Comparison of ENCODE assay signal across 7 cellular contexts in the genomic region with DNA sequence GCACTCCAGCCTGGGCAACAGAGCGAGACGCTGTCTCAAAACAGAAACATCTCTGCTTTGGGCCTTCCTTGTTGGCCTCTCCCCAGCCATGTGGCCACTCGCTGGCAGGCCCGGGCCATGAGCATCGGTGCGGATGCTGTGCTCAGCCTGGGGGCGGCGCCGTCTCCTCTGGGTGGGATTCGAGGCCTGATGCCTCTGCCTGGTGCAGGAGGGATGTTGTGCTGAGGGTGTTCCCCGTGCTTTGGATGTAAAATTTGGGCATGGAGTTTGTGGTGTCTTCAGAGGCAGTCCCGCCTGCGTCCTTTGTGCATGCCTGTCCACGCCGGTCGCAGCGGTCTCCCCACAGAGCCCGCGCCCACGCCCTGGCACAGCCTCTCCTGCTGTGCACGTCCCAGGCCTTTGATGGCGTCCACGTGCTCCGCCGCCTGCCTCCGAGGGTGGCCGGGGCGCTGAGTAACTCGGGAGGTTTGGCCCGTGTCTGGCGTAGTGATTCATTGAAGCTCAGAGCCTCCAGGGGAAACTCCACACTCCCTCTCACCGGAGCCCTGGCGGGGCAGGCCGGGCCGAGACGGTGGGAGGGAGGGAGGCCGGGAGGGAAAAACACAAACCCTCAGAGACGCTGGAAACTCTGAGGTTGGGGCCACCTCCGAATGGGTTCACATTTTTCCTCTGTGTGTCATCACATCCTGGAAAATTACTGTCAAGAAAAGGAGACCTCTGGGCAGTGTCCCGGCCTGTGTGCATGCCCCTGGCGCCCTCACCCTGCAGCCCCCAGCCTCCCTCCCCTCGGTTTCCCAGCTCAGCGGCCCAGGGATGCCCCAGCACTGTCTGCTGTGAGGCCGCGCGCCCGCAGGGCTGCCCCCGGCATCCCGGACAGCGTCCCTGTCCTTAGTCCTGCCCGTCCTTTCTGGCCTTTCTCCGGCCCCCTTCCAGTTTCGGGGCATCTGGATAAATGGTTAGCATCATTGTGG. TPM values are rescaled to one million over a fixed set of nuclear protein-coding genes. Genes with fewer than 3 reads are reported as not detected.
DNase-seq lines count a peak whose midpoint lies in the region; ATAC-seq and TF ChIP-seq lines count a peak whose summit lies in the region.
"Had no signal": no experiment of that assay in that cellular context is flagged by ENCODE, and none has a peak within 500 bp of the region (broad histone marks: within the 10 kb centered on the region; RNA-seq: fewer than 3 reads in every experiment).

No MANE protein-coding gene starts in this region.

- POLR2A ChIA-PET in IMR-90 (lab: Charles Lee; ENCODE audit: unreplicated experiment), result no interaction called here

- peak overlapping the region; percentile 47; the same call in 1 of the 2 replicates for H3K56ac ChIP-seq in IMR-90 (ENCODE audit: extremely low read depth, insufficient read depth, low read length)

- peak overlapping the region; percentile 97 for H3K4ac ChIP-seq in IMR-90 (ENCODE audit: low read depth, low read length)

- 39% methylated on average over 18 of the region's 53 CpGs; no CpG with 5 or more reads in 1 of the 2 experiments for WGBS in IMR-90 (ENCODE audit: extremely low coverage in 2 of 2, insufficient read length in 1 of 2), 2 experiments

- ATAC-seq in IMR-90 (ENCODE audit: low read depth) (peak; percentile 96), GM21447 (IDR thresholded peaks at IDR 0.05; ENCODE audit: unreplicated experiment) (no peak)

- H2BK15ac ChIP-seq in IMR-90 (ENCODE audit: low read depth, low read length), result peak overlapping the region; percentile 100

- peak overlapping the region; percentile 99 for H2AK5ac ChIP-seq in IMR-90 (ENCODE audit: low read depth, low read length)

- peak overlapping the region; percentile 91 to 97 for H4K8ac ChIP-seq in IMR-90 (ENCODE audit: low read depth in 2 of 2, low read length in 2 of 2)

- H3K9me1 ChIP-seq in IMR-90 (ENCODE audit: insufficient read depth, low read length), result peaks cover 18% of the 10 kb centered on the region

- peaks cover 11 to 36% of the 10 kb centered on the region in 2 experiments; a peak in 3 of 4 replicates for H3K79me1 ChIP-seq in IMR-90 (ENCODE audit: low read depth in 1 of 2, low read length in 2 of 2)

- H3K27ac ChIP-seq in IMR-90 (ENCODE audit: insufficient read depth, low read length) (peak overlapping the region; percentile 85), skeletal muscle tissue (ENCODE audit: low read depth, low read length) (no peak overlapping the region)
- H3K27ac ChIP-seq: KMS-11 had no signal

- peak overlapping the region; percentile 95 for H2BK5ac ChIP-seq in IMR-90 (ENCODE audit: low read depth, low read length, poor library complexity, severe bottlenecking)

- peak overlapping the region; percentile 4; the same call in 1 of the 2 replicates for H3K18ac ChIP-seq in IMR-90 (ENCODE audit: low read depth, low read length)

- H3K4me1 ChIP-seq in IMR-90 (ENCODE audit: control insufficient read depth, insufficient read depth, low read length), result peaks cover 27% of the 10 kb centered on the region
- H3K4me1 ChIP-seq in skeletal muscle tissue (ENCODE audit: control insufficient read depth in 3 of 3, insufficient read depth in 3 of 3, low read length in 3 of 3), result peaks cover 44 to 57% (median 52%) of the 10 kb centered on the region in 3 donors

- CTCF ChIA-PET in IMR-90 (lab: Yijun Ruan, JAX), result interaction anchor here (0.7 to 1.0 kb wide), 4 partner anchors 16 to 325 kb away, joined by 3 to 5 read pairs (median 3); no protein-coding TSS in a partner anchor

- peak overlapping the region; percentile 97 for H2BK20ac ChIP-seq in IMR-90 (ENCODE audit: low read depth, low read length)

- peak overlapping the region; percentile 53; the same call in 1 of the 2 replicates for H3K9ac ChIP-seq in IMR-90 (ENCODE audit: low read depth, low read length)
- H3K9ac ChIP-seq in skeletal muscle tissue (ENCODE audit: low read depth in 1 of 3, low read length in 3 of 3), result peak overlapping the region in 2 of 3 donors; percentile 20 to 62
- H3K9ac ChIP-seq: KMS-11 had no signal

- H3K9me3 ChIP-seq in IMR-90 (ENCODE audit: control insufficient read depth, insufficient read depth, low read length) (no peaks in the 10 kb centered on the region), skeletal muscle tissue (ENCODE audit: control insufficient read depth in 3 of 3, low read length in 3 of 3) (no peaks in the 10 kb centered on the region)

- peak overlapping the region; percentile 93 for H3K23ac ChIP-seq in IMR-90 (ENCODE audit: low read depth, low read length)

- H3K27me3 ChIP-seq in IMR-90 (ENCODE audit: control insufficient read depth, insufficient read depth, low read length), result no peaks in the 10 kb centered on the region
- H3K27me3 ChIP-seq in skeletal muscle tissue (ENCODE audit: control insufficient read depth in 3 of 3, insufficient read depth in 3 of 3, low read length in 3 of 3), result no peaks in the 10 kb centered on the region

- DNase-seq in IMR-90 (peak; percentile 95), epithelial cell of esophagus (ENCODE audit: low read depth) (peak; percentile 96), GM10266 (ENCODE audit: extremely low spot score) (no peak), NK-92 (lab: John Stamatoyannopoulos, UW; ENCODE audit: unreplicated experiment) (no peak)

- TF ChIP-seq CTCF in IMR-90 (conservative IDR thresholded peaks at IDR 0.05; ENCODE audit: low read depth, low read length), result no peak
- no peak for TF ChIP-seq CTCF in epithelial cell of esophagus (IDR thresholded peaks at IDR 0.05; ENCODE audit: insufficient read depth, low read depth, low read length, missing control alignments)
- TF ChIP-seq CTCF in GM10266 (IDR thresholded peaks at IDR 0.05; ENCODE audit: control insufficient read depth, insufficient read depth, low read depth, missing control alignments), result no peak

- intact Hi-C loops in IMR-90 (cut with micrococcal nuclease), result no loop called here

- H3K4me3 ChIP-seq in IMR-90 (ENCODE audit: insufficient read depth, low read depth, low read length), result no peak overlapping the region
- no peak overlapping the region for H3K4me3 ChIP-seq in epithelial cell of esophagus (ENCODE audit: low read length)
- peak overlapping the region in 1 of 3 donors; percentile 45 for H3K4me3 ChIP-seq in skeletal muscle tissue (ENCODE audit: low read length in 3 of 3)

- H2BK120ac ChIP-seq in IMR-90 (ENCODE audit: low read depth, low read length), result peak overlapping the region; percentile 98

- H3K4me2 ChIP-seq in IMR-90 (ENCODE audit: low read depth, low read length), result peak overlapping the region; percentile 2; the same call in 1 of the 2 replicates
- H3K4me2 ChIP-seq: KMS-11 had no signal

- in situ Hi-C loops in IMR-90 (cut with MboI; ENCODE audit: low sequenced_read_pairs), result no loop called here

- BruUV-seq in IMR-90 (replicated peaks; lab: Mats Ljungman, UMichigan), result no TSS peak

- peaks cover 3% of the 10 kb centered on the region; the same call in 1 of the 2 replicates for H4K20me1 ChIP-seq in IMR-90 (ENCODE audit: insufficient read depth, low read length)

- peak overlapping the region; percentile 98 for H2AK9ac ChIP-seq in IMR-90 (replicated peaks; ENCODE audit: low read depth, low read length, poor library complexity)

- no peak for TF ChIP-seq RAD21 in IMR-90 (IDR thresholded peaks at IDR 0.05; ENCODE audit: low read length)

- H4K91ac ChIP-seq in IMR-90 (ENCODE audit: insufficient read depth, low read depth, low read length), result peak overlapping the region; percentile 99

- dilution Hi-C loops in IMR-90 (cut with HindIII; ENCODE audit: low sequenced_read_pairs, unreplicated experiment), result no loop called here

- H4K5ac ChIP-seq in IMR-90 (ENCODE audit: low read depth, low read length), result peak overlapping the region; percentile 33

- TF ChIP-seq POLR2A in IMR-90 (IDR thresholded peaks at IDR 0.05; ENCODE audit: low read depth, low read length), result no peak

- peak overlapping the region; percentile 88 for H2AFZ ChIP-seq in IMR-90 (replicated peaks; ENCODE audit: low read length, poor library complexity)

- H3K36me3 ChIP-seq in IMR-90 (ENCODE audit: control insufficient read depth, insufficient read depth, low read length) (no peaks in the 10 kb centered on the region), skeletal muscle tissue (ENCODE audit: control insufficient read depth in 3 of 3, insufficient read depth in 3 of 3, low read length in 3 of 3) (no peaks in the 10 kb centered on the region)

- H3K14ac ChIP-seq in IMR-90 (replicated peaks; ENCODE audit: low read depth, low read length), result peak overlapping the region; percentile 96

TF ChIP-seq in IMR-90, 13 proteins besides CTCF, POLR2A, EP300 and RAD21 (continues in another document):
- TF ChIP-seq CHD1 (IDR thresholded peaks at IDR 0.05; ENCODE audit: low read depth, low read length) (no peak), FOS (IDR thresholded peaks at IDR 0.05; ENCODE audit: low read depth, low read length) (peak; percentile 71), MXI1 (IDR thresholded peaks at IDR 0.05; ENCODE audit: borderline replicate concordance, low read depth, low read length) (peak; percentile 96), BHLHE40 (IDR thresholded peaks at IDR 0.05; ENCODE audit: low read depth, low read length) (peak; percentile 98), MAZ (IDR thresholded peaks at IDR 0.05; ENCODE audit: borderline replicate concordance, low read depth, low read length) (peak; percentile 97)

RNA-seq across cellular contexts. Expression of a gene that starts 19.0 kb away (rescaled TPM):
- 44.8 and 45.3 TPM in 2 replicates for total RNA-seq in IMR-90 (2012; rRNA removed)
- 86.8 and 100 TPM in 2 replicates for polyA plus RNA-seq in IMR-90 (2012; rRNA removed)
- polyA plus RNA-seq in IMR-90 (2012; cell fraction: cytosol; rRNA removed), result 102 and 133 TPM in 2 replicates
- polyA plus RNA-seq in IMR-90 (2012; cell fraction: nucleus; rRNA removed; ENCODE audit: low replicate concordance), result 82.2 and 166 TPM in 2 replicates
- total RNA-seq in skeletal muscle tissue, result 20.9 TPM

RNA-seq across cellular contexts. Expression of a gene that starts 19.4 kb away (rescaled TPM):
- 7.2 and 7.8 TPM in 2 replicates for total RNA-seq in IMR-90 (2012; rRNA removed)
- polyA plus RNA-seq in IMR-90 (2012; rRNA removed), result 10.2 and 10.9 TPM in 2 replicates
- polyA plus RNA-seq in IMR-90 (2012; cell fraction: cytosol; rRNA removed), result 6.8 and 8.0 TPM in 2 replicates
- polyA plus RNA-seq in IMR-90 (2012; cell fraction: nucleus; rRNA removed; ENCODE audit: low replicate concordance), result 46.7 and 84.8 TPM in 2 replicates
- total RNA-seq in skeletal muscle tissue, result 7.8 TPM

RNA-seq across cellular contexts. Expression of a gene that starts 26.3 kb away (rescaled TPM):
- 7.2 and 8.3 TPM in 2 replicates for total RNA-seq in IMR-90 (2012; rRNA removed)
- polyA plus RNA-seq in IMR-90 (2012; rRNA removed), result 17.2 and 26.0 TPM in 2 replicates
- polyA plus RNA-seq in IMR-90 (2012; cell fraction: cytosol; rRNA removed), result 22.0 and 24.6 TPM in 2 replicates
- 57.3 and 145 TPM in 2 replicates for polyA plus RNA-seq in IMR-90 (2012; cell fraction: nucleus; rRNA removed; ENCODE audit: low replicate concordance)
- 18.8 TPM for total RNA-seq in skeletal muscle tissue

RNA-seq across cellular contexts. Expression of a gene that starts 27.8 kb away (rescaled TPM):
- 5.7 and 7.2 TPM in 2 replicates for total RNA-seq in IMR-90 (2012; rRNA removed)
- 23.4 and 32.0 TPM in 2 replicates for polyA plus RNA-seq in IMR-90 (2012; rRNA removed)
- 34.9 and 48.2 TPM in 2 replicates for polyA plus RNA-seq in IMR-90 (2012; cell fraction: cytosol; rRNA removed)
- 20.2 and 75.8 TPM in 2 replicates for polyA plus RNA-seq in IMR-90 (2012; cell fraction: nucleus; rRNA removed; ENCODE audit: low replicate concordance)
- total RNA-seq in skeletal muscle tissue, result 8.4 TPM

RNA-seq across cellular contexts. Expression of a gene that starts 33.8 kb away (rescaled TPM):
- 36.6 and 36.9 TPM in 2 replicates for total RNA-seq in IMR-90 (2012; rRNA removed)
- 129 and 139 TPM in 2 replicates for polyA plus RNA-seq in IMR-90 (2012; rRNA removed)
- polyA plus RNA-seq in IMR-90 (2012; cell fraction: cytosol; rRNA removed), result 135 and 154 TPM in 2 replicates
- polyA plus RNA-seq in IMR-90 (2012; cell fraction: nucleus; rRNA removed; ENCODE audit: low replicate concordance), result 94.9 and 309 TPM in 2 replicates
- total RNA-seq in skeletal muscle tissue, result 20.4 TPM

Comparison
In these comparisons a context has a peak if more than half of its experiments do, and no peak if none do; other contexts are left out.
1. DNase-seq: peak in IMR-90 (single experiment) and epithelial cell of esophagus (single experiment); none in GM10266 (single experiment) and NK-92 (single experiment).